18 cellular contexts compared by ENCODE assay signal in genomic region chr2:235679471-235679870, GRCh38.
DNase-seq lines count a peak whose midpoint lies in the region; ATAC-seq, FAIRE-seq and TF ChIP-seq lines count a peak whose summit lies in the region.
"Had no signal": no experiment of that assay in that cellular context is flagged by ENCODE, and none has a peak within 500 bp of the region (broad histone marks: within the 10 kb centered on the region; RNA-seq: fewer than 3 reads in every experiment).

No MANE protein-coding gene starts in this region.

- no peak for DNase-seq in HepG2 (ENCODE audit: low spot score)
- peak; percentile 55 for DNase-seq in NCI-H82 treated with DMSO at 0.1 percent for 48 hours (lab: John Stamatoyannopoulos, UW; ENCODE audit: unreplicated experiment)
- no peak for DNase-seq in endothelial cell (ENCODE audit: low spot score)
- no peak for DNase-seq in RKO (ENCODE audit: low spot score)
- no peak for DNase-seq in trophoblast cell
- DNase-seq: MG63; NCI-H1105 treated with DMSO at 0.1 percent for 48 hours; NCI-H187 treated with DMSO at 0.1 percent for 48 hours; NCI-H2171; NK-92 treated with Interleukin-12 subunit alpha and Interleukin-12 subunit beta, amount 100 ng/mL, for 24 hours; OCI-M1 had no signal

- in situ Hi-C loops in HepG2 (cut with HindIII; ENCODE audit: extremely low pct_ligation_motif_present, low pct_unique_long_range_greater_than_20kb), result no loop called here

- no peak overlapping the region for H2BK5ac ChIP-seq in trophoblast cell (ENCODE audit: low read depth, low read length, poor library complexity)

- TF ChIP-seq EP300 in HepG2 (IDR thresholded peaks at IDR 0.05; ENCODE audit: low read depth in 2 of 2, low read length in 2 of 2) (no peak), HepG2 (CRISPR knock-in tag; IDR thresholded peaks at IDR 0.05; ENCODE audit: borderline replicate concordance) (no peak)

- 33% methylated on average over 5 of the region's 5 CpGs for WGBS in liver
- 97% methylated on average over 5 of the region's 5 CpGs for WGBS in HepG2 (ENCODE audit: low lambda C conversion rate)
- WGBS in trophoblast cell (ENCODE audit: extremely low coverage, insufficient coverage, insufficient read length), result no CpG with 5 or more reads among the region's 5 CpGs

- TF ChIP-seq RAD21 in liver (IDR thresholded peaks at IDR 0.05) (peak in 1 of 2 donors; percentile 5), HepG2 (CRISPR knock-in tag; IDR thresholded peaks at IDR 0.05) (no peak)

- H3K4me3 Mint-ChIP-seq in endothelial cell (ENCODE audit: unreplicated experiment), result no peak overlapping the region
- H3K4me3 Mint-ChIP-seq: CD14-positive monocyte had no signal

- CTCF ChIA-PET in HepG2 (lab: Yijun Ruan, JAX; ENCODE audit: low intra/inter-chr PET ratio, low total read pairs), result no interaction called here

- H3K4me1 Mint-ChIP-seq in endothelial cell (ENCODE audit: unreplicated experiment), result peaks cover 57% of the 10 kb centered on the region
- H3K4me1 Mint-ChIP-seq: CD14-positive monocyte had no signal

- no peak overlapping the region for H3K27ac ChIP-seq in liver (ENCODE audit: low read depth in 1 of 2, low read length in 2 of 2)
- H3K27ac ChIP-seq in HepG2 (ENCODE audit: extremely low read length, insufficient read depth, low read length), result no peak overlapping the region
- H3K27ac ChIP-seq in trophoblast cell (ENCODE audit: low read depth, low read length), result no peak overlapping the region
- H3K27ac ChIP-seq: KMS-11, RWPE1 had no signal

- BruUV-seq in HepG2 (replicated peaks; lab: Mats Ljungman, UMichigan), result no TSS peak

- no peak overlapping the region for H4K8ac ChIP-seq in trophoblast cell (ENCODE audit: low read depth, low read length)

- H3K27ac Mint-ChIP-seq in endothelial cell (ENCODE audit: unreplicated experiment), result peak overlapping the region; percentile 80
- H3K27ac Mint-ChIP-seq: CD14-positive monocyte had no signal

- TF ChIP-seq CTCF in liver (IDR thresholded peaks at IDR 0.05; ENCODE audit: low read depth, low read length, missing input control) (no peak), HepG2 (CRISPR knock-in tag; IDR thresholded peaks at IDR 0.05) (no peak), endothelial cell (IDR thresholded peaks at IDR 0.05; ENCODE audit: unreplicated experiment) (no peak)

- H3K79me1 ChIP-seq in trophoblast cell (ENCODE audit: low read length), result no peaks in the 10 kb centered on the region

- no peaks in the 10 kb centered on the region for H3K9me3 ChIP-seq in liver (ENCODE audit: control insufficient read depth in 4 of 4, low read length in 3 of 4)
- no peaks in the 10 kb centered on the region for H3K9me3 ChIP-seq in HepG2 (ENCODE audit: low read length)
- no peaks in the 10 kb centered on the region for H3K9me3 ChIP-seq in trophoblast cell (ENCODE audit: insufficient read depth, low read depth, low read length)
- H3K9me3 ChIP-seq: HAP-1, MG63 had no signal

- H3K9ac ChIP-seq in liver (ENCODE audit: low read depth in 1 of 2, low read length in 2 of 2), result no peak overlapping the region
- H3K9ac ChIP-seq in HepG2 (ENCODE audit: insufficient read depth, low read depth, low read length), result no peak overlapping the region
- no peak overlapping the region for H3K9ac ChIP-seq in trophoblast cell (ENCODE audit: low read length)
- H3K9ac ChIP-seq: KMS-11 had no signal

- H2AFZ ChIP-seq in HepG2 (ENCODE audit: low read length), result no peak overlapping the region
- H2AFZ ChIP-seq in trophoblast cell (ENCODE audit: insufficient read depth, low read length, poor library complexity), result no peak overlapping the region

- H3K27me3 ChIP-seq in liver (ENCODE audit: control insufficient read depth in 4 of 4, insufficient read depth in 4 of 4, low read length in 3 of 4), result no peaks in the 10 kb centered on the region
- no peaks in the 10 kb centered on the region for H3K27me3 ChIP-seq in HepG2 (ENCODE audit: control insufficient read depth in 1 of 2, insufficient read depth in 2 of 2, low read length in 2 of 2)
- no peaks in the 10 kb centered on the region for H3K27me3 ChIP-seq in trophoblast cell (ENCODE audit: insufficient read depth, low read length)
- H3K27me3 ChIP-seq: MG63 had no signal

- no peak overlapping the region for H2BK120ac ChIP-seq in trophoblast cell (ENCODE audit: insufficient read depth, low read length, poor library complexity)

- no peak for FAIRE-seq in HepG2 (lab: Jason Lieb, UNC)
- FAIRE-seq: GM12892 had no signal

- H3K4me1 ChIP-seq in liver (ENCODE audit: control insufficient read depth in 4 of 4, insufficient read depth in 4 of 4, low read length in 3 of 4), result peaks cover 0 to 9% (median 4%) of the 10 kb centered on the region in 4 donors
- peaks cover 25% of the 10 kb centered on the region for H3K4me1 ChIP-seq in HepG2 (ENCODE audit: insufficient read depth, low read length)
- no peaks in the 10 kb centered on the region for H3K4me1 ChIP-seq in trophoblast cell (ENCODE audit: control insufficient read depth in 1 of 2, insufficient read depth in 2 of 2, low read length in 2 of 2)

- H2BK12ac ChIP-seq in trophoblast cell (ENCODE audit: low read length), result no peak overlapping the region

- H3K36me3 Mint-ChIP-seq in endothelial cell (ENCODE audit: low read depth, unreplicated experiment), result no peaks in the 10 kb centered on the region
- H3K36me3 Mint-ChIP-seq: CD14-positive monocyte had no signal

- H4K91ac ChIP-seq in trophoblast cell (ENCODE audit: low read depth, low read length), result no peak overlapping the region

- POLR2A ChIA-PET in HepG2 (lab: Yijun Ruan, JAX), result no interaction called here

- H3K27me3 Mint-ChIP-seq in endothelial cell (ENCODE audit: unreplicated experiment), result no peaks in the 10 kb centered on the region

- no peak for ATAC-seq in HepG2
- no peak for ATAC-seq in HG03095 (IDR thresholded peaks at IDR 0.05; ENCODE audit: unreplicated experiment)

- H3K36me3 ChIP-seq in liver (ENCODE audit: control insufficient read depth in 4 of 4, insufficient read depth in 3 of 4, low read depth in 1 of 4, low read length in 3 of 4) (no peaks in the 10 kb centered on the region), HepG2 (replicated peaks in 1 of 2; ENCODE audit: control insufficient read depth in 1 of 2, insufficient read depth in 2 of 2, low read length in 2 of 2) (no peaks in the 10 kb centered on the region), trophoblast cell (ENCODE audit: control insufficient read depth in 1 of 2, insufficient read depth in 2 of 2, low read length in 2 of 2) (no peaks in the 10 kb centered on the region)
- H3K36me3 ChIP-seq: HAP-1, MG63 had no signal

- TF ChIP-seq POLR2A in HepG2 (IDR thresholded peaks at IDR 0.05; ENCODE audit: insufficient read depth in 1 of 2, low read depth in 2 of 2, low read length in 2 of 2), result no peak

- H3K23ac ChIP-seq in trophoblast cell (ENCODE audit: low read length), result no peak overlapping the region

- no peak overlapping the region for H2AK5ac ChIP-seq in trophoblast cell (ENCODE audit: low read length)

- no peak overlapping the region for H3K14ac ChIP-seq in trophoblast cell (ENCODE audit: low read length)

- no peak overlapping the region for H3K4ac ChIP-seq in trophoblast cell (ENCODE audit: low read depth, low read length)

- no peak overlapping the region for H4K12ac ChIP-seq in trophoblast cell (ENCODE audit: low read depth, low read length)

- H4K20me1 ChIP-seq in HepG2 (ENCODE audit: insufficient read depth, low read length), result peaks cover 25% of the 10 kb centered on the region

- no peaks in the 10 kb centered on the region for H3K9me3 Mint-ChIP-seq in endothelial cell (ENCODE audit: unreplicated experiment)
- H3K9me3 Mint-ChIP-seq: CD14-positive monocyte had no signal

- no peak overlapping the region for H3K18ac ChIP-seq in trophoblast cell (ENCODE audit: low read length)

- H3K79me2 ChIP-seq in HepG2 (ENCODE audit: insufficient read depth, low read length) (peaks cover 68% of the 10 kb centered on the region), trophoblast cell (ENCODE audit: control insufficient read depth, insufficient read depth, low read length, poor library complexity) (peaks cover 2% of the 10 kb centered on the region)

- H3K4me2 ChIP-seq in HepG2 (ENCODE audit: low read depth, low read length) (no peak overlapping the region), trophoblast cell (ENCODE audit: low read length) (no peak overlapping the region)
- H3K4me2 ChIP-seq: KMS-11 had no signal

- intact Hi-C loops in HepG2 (cut with micrococcal nuclease; ENCODE audit: unreplicated experiment), result loop anchor here (10.0 kb wide), 1 partner anchor 65 kb away; no protein-coding TSS in a partner anchor

- H3K4me3 ChIP-seq in liver (ENCODE audit: low read depth in 1 of 3, low read length in 3 of 3), result peak overlapping the region in 1 of 3 donors; percentile 15
- no peak overlapping the region for H3K4me3 ChIP-seq in HepG2 (replicated peaks in 1 of 3; ENCODE audit: insufficient read depth in 1 of 3, low read depth in 2 of 3, low read length in 3 of 3)
- no peak overlapping the region for H3K4me3 ChIP-seq in trophoblast cell (ENCODE audit: low read depth, low read length)
- H3K4me3 ChIP-seq: HAP-1, MG63 had no signal

TF ChIP-seq in liver, 16 proteins besides CTCF, POLR2A, EP300 and RAD21 (continues in another document):
- TF ChIP-seq HNF4A (conservative IDR thresholded peaks at IDR 0.05) (no peak), RXRA (IDR thresholded peaks at IDR 0.05) (peak; percentile 18 to 20), SP1 (IDR thresholded peaks at IDR 0.05) (no peak), TAF1 (conservative IDR thresholded peaks at IDR 0.05) (no peak)

TF ChIP-seq in HepG2, 621 proteins besides CTCF, POLR2A, EP300 and RAD21 (continues in another document):
- no peak for TF ChIP-seq HNF1B (CRISPR knock-in tag; IDR thresholded peaks at IDR 0.05)
- no peak for TF ChIP-seq IRF1 (CRISPR knock-in tag; IDR thresholded peaks at IDR 0.05; ENCODE audit: low read depth)
